9 cellular contexts compared by ENCODE assay signal in the genomic region with DNA sequence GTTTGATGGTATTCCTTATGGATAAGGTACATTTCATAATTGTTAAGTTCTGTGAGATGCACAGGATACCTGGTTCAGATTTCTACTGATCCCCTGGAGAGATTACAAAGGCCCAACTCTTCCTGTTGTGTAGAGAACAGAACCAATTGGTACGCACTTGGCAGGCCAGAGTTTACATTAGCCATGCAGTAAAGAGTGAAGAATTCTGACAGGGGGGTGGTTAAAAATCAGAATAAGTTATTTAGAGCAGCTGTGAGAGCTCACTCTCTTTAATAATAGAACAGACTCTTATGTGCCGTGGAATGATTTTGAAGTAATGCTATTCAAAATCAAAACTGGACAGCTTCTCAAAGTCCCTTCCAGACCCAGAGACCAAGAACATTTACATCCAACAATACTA. TPM values are rescaled to one million over a fixed set of nuclear protein-coding genes. Genes with fewer than 3 reads are reported as not detected.
DNase-seq lines count a peak whose midpoint lies in the region; ATAC-seq, FAIRE-seq and TF ChIP-seq lines count a peak whose summit lies in the region.
"Had no signal": no experiment of that assay in that cellular context is flagged by ENCODE, and none has a peak within 500 bp of the region (broad histone marks: within the 10 kb centered on the region; RNA-seq: fewer than 3 reads in every experiment).

No MANE protein-coding gene starts in this region.

- no peak for DNase-seq in activated naive CD4-positive, alpha-beta T cell treated with anti-CD3 and anti-CD28 coated beads, Interleukin-2, amount 10 ng/mL, durations not matched to agents 7 days and 5 days
- DNase-seq in activated naive CD4-positive, alpha-beta T cell (lab: John Stamatoyannopoulos, UW): no peak
- no peak for DNase-seq in keratinocyte (ENCODE audit: low read depth, low spot score)
- no peak for DNase-seq in thoracic aorta (ENCODE audit: low spot score)
- DNase-seq in occipital lobe (lab: John Stamatoyannopoulos, UW): no peak

- no peak for ATAC-seq in thoracic aorta (ENCODE audit: insufficient number of reproducible peaks, low FRiP score, low read depth)
- no peak for ATAC-seq in GM21360 (IDR thresholded peaks at IDR 0.05; ENCODE audit: unreplicated experiment)
- ATAC-seq in GM21717 (IDR thresholded peaks at IDR 0.05; ENCODE audit: unreplicated experiment): no peak

- no peak overlapping the region for H2AFZ ChIP-seq in keratinocyte (ENCODE audit: control insufficient read depth, low read length)

- H3K4me3 Mint-ChIP-seq in activated naive CD4-positive, alpha-beta T cell treated with anti-CD3 and anti-CD28 coated beads, Interleukin-2, amount 10 ng/mL, durations not matched to agents 7 days and 5 days: peak overlapping the region; percentile 53

- H3K4me1 ChIP-seq in keratinocyte (ENCODE audit: control insufficient read depth, extremely low read depth, insufficient read depth, low read length): peaks cover 29% of the 10 kb centered on the region
- peaks cover 45 to 70% of the 10 kb centered on the region in 2 donors for H3K4me1 ChIP-seq in thoracic aorta (ENCODE audit: control insufficient read depth in 1 of 2, low read depth in 2 of 2)

- no peaks in the 10 kb centered on the region for H3K27me3 Mint-ChIP-seq in activated naive CD4-positive, alpha-beta T cell treated with anti-CD3 and anti-CD28 coated beads, Interleukin-2, amount 10 ng/mL, durations not matched to agents 7 days and 5 days

- H3K79me2 ChIP-seq in keratinocyte (ENCODE audit: control insufficient read depth, insufficient read depth, low read length): peaks cover 97% of the 10 kb centered on the region

- H3K27ac Mint-ChIP-seq in activated naive CD4-positive, alpha-beta T cell treated with anti-CD3 and anti-CD28 coated beads, Interleukin-2, amount 10 ng/mL, durations not matched to agents 7 days and 5 days: no peak overlapping the region

- peaks cover 20% of the 10 kb centered on the region for H3K36me3 Mint-ChIP-seq in activated naive CD4-positive, alpha-beta T cell treated with anti-CD3 and anti-CD28 coated beads, Interleukin-2, amount 10 ng/mL, durations not matched to agents 7 days and 5 days

- H3K9me3 ChIP-seq in keratinocyte (ENCODE audit: control insufficient read depth, low read depth, low read length) (no peaks in the 10 kb centered on the region), thoracic aorta (no peaks in the 10 kb centered on the region)

- H3K4me3 ChIP-seq in keratinocyte (ENCODE audit: control insufficient read depth in 2 of 3, extremely low read depth in 1 of 3, insufficient read depth in 2 of 3, low read depth in 1 of 3, low read length in 3 of 3) (peak overlapping the region in 1 of 3 experiments; percentile 8), thoracic aorta (peak overlapping the region; percentile 90)
- H3K4me3 ChIP-seq: skin epidermis had no signal

- H3K9ac ChIP-seq in keratinocyte (ENCODE audit: control insufficient read depth, extremely low read depth, insufficient read depth, low read length): no peak overlapping the region

- no peak for FAIRE-seq in keratinocyte (lab: Jason Lieb, UNC)

- no peaks in the 10 kb centered on the region for H3K36me3 ChIP-seq in keratinocyte (ENCODE audit: control insufficient read depth in 2 of 2, extremely low read depth in 1 of 2, insufficient read depth in 2 of 2, low read length in 2 of 2)
- H3K36me3 ChIP-seq in thoracic aorta: no peaks in the 10 kb centered on the region

- H3K27ac ChIP-seq in VCaP: peak overlapping the region; percentile 97
- no peak overlapping the region for H3K27ac ChIP-seq in keratinocyte (ENCODE audit: control insufficient read depth, insufficient read depth, low read length)
- H3K27ac ChIP-seq in thoracic aorta: peak overlapping the region in 1 of 2 donors; percentile 46

- H3K27me3 ChIP-seq in keratinocyte (ENCODE audit: control insufficient read depth, extremely low read depth, insufficient read depth, low read length): no peaks in the 10 kb centered on the region
- H3K27me3 ChIP-seq in thoracic aorta (replicated peaks; ENCODE audit: insufficient read depth): no peaks in the 10 kb centered on the region

- H3K9me1 ChIP-seq in keratinocyte (ENCODE audit: control insufficient read depth, extremely low read depth, insufficient read depth, low read length): peaks cover 6% of the 10 kb centered on the region

- H4K20me1 ChIP-seq in keratinocyte (ENCODE audit: control insufficient read depth, extremely low read depth, insufficient read depth, low read length): peaks cover 6% of the 10 kb centered on the region

- H3K9me3 Mint-ChIP-seq in activated naive CD4-positive, alpha-beta T cell treated with anti-CD3 and anti-CD28 coated beads, Interleukin-2, amount 10 ng/mL, durations not matched to agents 7 days and 5 days: no peaks in the 10 kb centered on the region

- dilution Hi-C loops in keratinocyte (cut with MboI; ENCODE audit: extremely low pct_ligation_motif_present, low sequenced_read_pairs): no loop called here

- peaks cover 74% of the 10 kb centered on the region for H3K4me1 Mint-ChIP-seq in activated naive CD4-positive, alpha-beta T cell treated with anti-CD3 and anti-CD28 coated beads, Interleukin-2, amount 10 ng/mL, durations not matched to agents 7 days and 5 days

- TF ChIP-seq CTCF in VCaP (conservative IDR thresholded peaks at IDR 0.05) (no peak), keratinocyte (optimal IDR thresholded peaks at IDR 0.05 in 1 of 3, IDR thresholded peaks at IDR 0.05 in 1 of 3, conservative IDR thresholded peaks at IDR 0.05 in 1 of 3; ENCODE audit: extremely low read depth in 1 of 3, insufficient read depth in 2 of 3, low read length in 3 of 3) (no peak), thoracic aorta (IDR thresholded peaks at IDR 0.05) (no peak)

- peak overlapping the region; percentile 99 for H3K4me2 ChIP-seq in keratinocyte (ENCODE audit: control insufficient read depth, extremely low read depth, insufficient read depth, low read depth, low read length)

- CTCF ChIA-PET in activated naive CD4-positive, alpha-beta T cell treated with anti-CD3 and anti-CD28 coated beads, Interleukin-2, amount 10 ng/mL, durations not matched to agents 7 days and 5 days (lab: Charles Lee): interaction anchor here (1.5 kb wide), 1 partner anchor 67 kb away, joined by 7 read pairs; no protein-coding TSS in a partner anchor

RNA-seq across cellular contexts. Expression of a gene that starts 4.2 kb away (rescaled TPM):
- polyA plus RNA-seq in keratinocyte: 15.4 to 22.5 TPM (median 17.1 TPM) in 3 replicates
- polyA plus RNA-seq in keratinocyte (2011; ENCODE audit: low read depth): 31.4 TPM
- polyA plus RNA-seq in keratinocyte (2011; cell fraction: cytosol; rRNA removed): 9.1 and 13.9 TPM in 2 replicates
- 37.3 and 37.6 TPM in 2 replicates for polyA plus RNA-seq in keratinocyte (2011; cell fraction: nucleus; rRNA removed)
- polyA plus RNA-seq in keratinocyte (2012; ENCODE audit: low replicate concordance): 11.7 and 22.3 TPM in 2 replicates
- polyA minus RNA-seq in keratinocyte: 14.9 to 74.8 TPM (median 41.3 TPM) in 3 replicates
- 16.3 TPM for polyA minus RNA-seq in keratinocyte (2011; cell fraction: cytosol; rRNA and poly(A)+ RNA removed)
- 52.0 and 98.7 TPM in 2 replicates for polyA minus RNA-seq in keratinocyte (2011; cell fraction: nucleus; rRNA and poly(A)+ RNA removed)
- 10 to 100 TPM; 47.8 to 58.5 TPM for total RNA-seq in thoracic aorta
- total RNA-seq in occipital lobe: 93.9 TPM
